ENCODE assay signal across 31 cellular contexts in genomic region chr12:129096184-129096583, GRCh38.
"Had no signal": no experiment of that assay in that cellular context is flagged by ENCODE, and none has a peak within 500 bp of the region (broad histone marks: within the 10 kb centered on the region; RNA-seq: fewer than 3 reads in every experiment).

No MANE protein-coding gene starts in this region.

- H3K4me3 ChIP-seq: MG63 had no signal

- H3K4me2 ChIP-seq: KMS-11 had no signal

- H3K27ac ChIP-seq: KMS-11 had no signal

- H3K9ac ChIP-seq: KMS-11 had no signal

- DNase-seq: Karpas-422, Kasumi-1, MG63, MM.1S, MV-4-11, NCI-H1048, NCI-H1092, NCI-H1092 treated with DMSO at 0.1 percent for 48 hours, NCI-H1105, NCI-H1105 treated with DMSO at 0.1 percent for 48 hours, NCI-H1417, NCI-H1417 treated with DMSO at 0.1 percent for 48 hours, NCI-H1436, NCI-H1436 treated with DMSO at 0.1 percent for 48 hours, NCI-H1694, NCI-H1694 treated with DMSO at 0.1 percent for 48 hours, NCI-H187, NCI-H187 treated with DMSO at 0.1 percent for 48 hours, NCI-H1930, NCI-H2029, NCI-H2029 treated with DMSO at 0.1 percent for 48 hours, NCI-H2081, NCI-H2081 treated with DMSO at 0.1 percent for 48 hours, NCI-H2107, NCI-H2171, NCI-H2227 treated with DMSO at 0.1 percent for 48 hours, NCI-H226, NCI-H446, NCI-H446 treated with DMSO at 0.1 percent for 48 hours, NCI-H510A had no signal

- H3K36me3 ChIP-seq: MG63 had no signal

- H3K9me3 ChIP-seq: MG63 had no signal

- H3K27me3 ChIP-seq: MG63 had no signal
